1 cellular context compared by ENCODE assay signal in the genomic region with DNA sequence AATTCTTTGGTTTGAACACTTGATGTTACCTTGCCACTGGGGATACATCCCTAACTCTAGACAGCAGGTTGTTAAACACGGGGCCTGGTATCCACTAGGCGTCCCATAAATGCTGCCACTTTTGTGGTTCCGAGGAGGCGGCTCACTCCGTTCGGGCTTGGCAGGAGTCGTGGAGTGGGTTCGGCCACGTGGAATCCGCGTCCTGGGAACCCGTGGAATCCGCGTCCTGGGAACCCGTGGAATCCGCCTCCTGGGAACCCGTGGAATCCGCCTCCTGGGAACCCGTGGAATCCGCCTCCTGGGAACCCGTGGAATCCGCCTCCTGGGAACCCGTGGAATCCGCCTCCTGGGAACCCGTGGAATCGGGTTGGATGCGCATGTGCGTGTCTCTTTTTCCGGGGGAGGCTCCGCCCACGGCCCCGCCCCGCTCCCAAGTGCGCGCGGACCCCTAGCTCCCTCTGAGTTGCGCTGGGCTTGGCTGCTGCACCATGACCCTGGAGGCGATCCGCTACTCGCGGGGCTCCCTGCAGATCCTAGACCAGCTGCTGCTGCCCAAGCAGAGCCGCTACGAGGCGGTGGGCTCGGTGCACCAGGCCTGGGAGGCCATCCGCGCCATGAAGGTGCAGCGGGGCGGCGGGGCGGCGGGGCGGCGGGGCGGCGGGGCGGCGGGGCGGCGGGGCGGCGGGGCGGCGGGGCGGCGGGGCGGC.
TF ChIP-seq lines count a peak whose summit lies in the region.

Gene MRI1 (plus strand): TSS at position 422 of the 707 bp plus-strand sequence. CDS start 67 bp downstream, at position 489.

TF ChIP-seq in HepG2, 621 proteins besides CTCF, POLR2A, EP300 and RAD21 (continued from another document and continues in another):
- no peak for TF ChIP-seq ARID2 (CRISPR knock-in tag; IDR thresholded peaks at IDR 0.05; ENCODE audit: borderline replicate concordance)
- TF ChIP-seq ISL2 (CRISPR knock-in tag; IDR thresholded peaks at IDR 0.05) = peak; percentile 46; the same call in 1 of the 2 replicates
- TF ChIP-seq, protein P1, sequence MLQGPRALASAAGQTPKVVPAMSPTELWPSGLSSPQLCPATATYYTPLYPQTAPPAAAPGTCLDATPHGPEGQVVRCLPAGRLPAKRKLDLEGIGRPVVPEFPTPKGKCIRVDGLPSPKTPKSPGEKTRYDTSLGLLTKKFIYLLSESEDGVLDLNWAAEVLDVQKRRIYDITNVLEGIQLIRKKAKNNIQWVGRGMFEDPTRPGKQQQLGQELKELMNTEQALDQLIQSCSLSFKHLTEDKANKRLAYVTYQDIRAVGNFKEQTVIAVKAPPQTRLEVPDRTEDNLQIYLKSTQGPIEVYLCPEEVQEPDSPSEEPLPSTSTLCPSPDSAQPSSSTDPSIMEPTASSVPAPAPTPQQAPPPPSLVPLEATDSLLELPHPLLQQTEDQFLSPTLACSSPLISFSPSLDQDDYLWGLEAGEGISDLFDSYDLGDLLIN (CRISPR knock-in tag; IDR thresholded peaks at IDR 0.05; ENCODE audit: borderline replicate concordance) = no peak
- TF ChIP-seq ZNF496 (CRISPR knock-in tag; IDR thresholded peaks at IDR 0.05; ENCODE audit: insufficient replicate concordance) = no peak
- no peak for TF ChIP-seq SP140L (CRISPR knock-in tag; IDR thresholded peaks at IDR 0.05; ENCODE audit: borderline replicate concordance)
- no peak for TF ChIP-seq HMG20A (CRISPR knock-in tag; IDR thresholded peaks at IDR 0.05; ENCODE audit: borderline replicate concordance)
- TF ChIP-seq, protein P2, sequence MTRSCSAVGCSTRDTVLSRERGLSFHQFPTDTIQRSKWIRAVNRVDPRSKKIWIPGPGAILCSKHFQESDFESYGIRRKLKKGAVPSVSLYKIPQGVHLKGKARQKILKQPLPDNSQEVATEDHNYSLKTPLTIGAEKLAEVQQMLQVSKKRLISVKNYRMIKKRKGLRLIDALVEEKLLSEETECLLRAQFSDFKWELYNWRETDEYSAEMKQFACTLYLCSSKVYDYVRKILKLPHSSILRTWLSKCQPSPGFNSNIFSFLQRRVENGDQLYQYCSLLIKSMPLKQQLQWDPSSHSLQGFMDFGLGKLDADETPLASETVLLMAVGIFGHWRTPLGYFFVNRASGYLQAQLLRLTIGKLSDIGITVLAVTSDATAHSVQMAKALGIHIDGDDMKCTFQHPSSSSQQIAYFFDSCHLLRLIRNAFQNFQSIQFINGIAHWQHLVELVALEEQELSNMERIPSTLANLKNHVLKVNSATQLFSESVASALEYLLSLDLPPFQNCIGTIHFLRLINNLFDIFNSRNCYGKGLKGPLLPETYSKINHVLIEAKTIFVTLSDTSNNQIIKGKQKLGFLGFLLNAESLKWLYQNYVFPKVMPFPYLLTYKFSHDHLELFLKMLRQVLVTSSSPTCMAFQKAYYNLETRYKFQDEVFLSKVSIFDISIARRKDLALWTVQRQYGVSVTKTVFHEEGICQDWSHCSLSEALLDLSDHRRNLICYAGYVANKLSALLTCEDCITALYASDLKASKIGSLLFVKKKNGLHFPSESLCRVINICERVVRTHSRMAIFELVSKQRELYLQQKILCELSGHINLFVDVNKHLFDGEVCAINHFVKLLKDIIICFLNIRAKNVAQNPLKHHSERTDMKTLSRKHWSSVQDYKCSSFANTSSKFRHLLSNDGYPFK (CRISPR knock-in tag; IDR thresholded peaks at IDR 0.05; ENCODE audit: borderline replicate concordance) = peak; percentile 38; the same call in 1 of the 2 replicates
- TF ChIP-seq SMAD3 (CRISPR knock-in tag; IDR thresholded peaks at IDR 0.05) = no peak
- no peak for TF ChIP-seq ZNF18 (CRISPR knock-in tag; IDR thresholded peaks at IDR 0.05; ENCODE audit: insufficient replicate concordance)
- TF ChIP-seq, protein P3, sequence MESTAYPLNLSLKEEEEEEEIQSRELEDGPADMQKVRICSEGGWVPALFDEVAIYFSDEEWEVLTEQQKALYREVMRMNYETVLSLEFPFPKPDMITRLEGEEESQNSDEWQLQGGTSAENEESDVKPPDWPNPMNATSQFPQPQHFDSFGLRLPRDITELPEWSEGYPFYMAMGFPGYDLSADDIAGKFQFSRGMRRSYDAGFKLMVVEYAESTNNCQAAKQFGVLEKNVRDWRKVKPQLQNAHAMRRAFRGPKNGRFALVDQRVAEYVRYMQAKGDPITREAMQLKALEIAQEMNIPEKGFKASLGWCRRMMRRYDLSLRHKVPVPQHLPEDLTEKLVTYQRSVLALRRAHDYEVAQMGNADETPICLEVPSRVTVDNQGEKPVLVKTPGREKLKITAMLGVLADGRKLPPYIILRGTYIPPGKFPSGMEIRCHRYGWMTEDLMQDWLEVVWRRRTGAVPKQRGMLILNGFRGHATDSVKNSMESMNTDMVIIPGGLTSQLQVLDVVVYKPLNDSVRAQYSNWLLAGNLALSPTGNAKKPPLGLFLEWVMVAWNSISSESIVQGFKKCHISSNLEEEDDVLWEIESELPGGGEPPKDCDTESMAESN (CRISPR knock-in tag; conservative IDR thresholded peaks at IDR 0.05) = no peak
- TF ChIP-seq STAG1 (CRISPR knock-in tag; IDR thresholded peaks at IDR 0.05) = no peak
- no peak for TF ChIP-seq ZNF350 (CRISPR knock-in tag; IDR thresholded peaks at IDR 0.05; ENCODE audit: borderline replicate concordance, low read depth)
- peak; percentile 12; the same call in 1 of the 2 replicates for TF ChIP-seq MYPOP (CRISPR knock-in tag; IDR thresholded peaks at IDR 0.05)
- TF ChIP-seq MLXIP (CRISPR knock-in tag; IDR thresholded peaks at IDR 0.05; ENCODE audit: borderline replicate concordance) = no peak
- no peak for TF ChIP-seq GZF1 (CRISPR knock-in tag; IDR thresholded peaks at IDR 0.05)
- no peak for TF ChIP-seq NFE2L2 (IDR thresholded peaks at IDR 0.05; ENCODE audit: low read length)
- 0 out of 2 replicates have a peak, but pooled peaks have one; percentile 33 for TF ChIP-seq SALL1 (CRISPR knock-in tag; IDR thresholded peaks at IDR 0.05)
- TF ChIP-seq NKX3-1 (CRISPR knock-in tag; IDR thresholded peaks at IDR 0.05) = 0 out of 2 replicates have a peak, but pooled peaks have one; percentile 41
- TF ChIP-seq ZNF556 (CRISPR knock-in tag; IDR thresholded peaks at IDR 0.05; ENCODE audit: borderline replicate concordance) = no peak; the same call in 1 of the 2 replicates
- TF ChIP-seq MXD1 (CRISPR knock-in tag; IDR thresholded peaks at IDR 0.05) = 0 out of 2 replicates have a peak, but pooled peaks have one; percentile 47
- TF ChIP-seq, protein P4, sequence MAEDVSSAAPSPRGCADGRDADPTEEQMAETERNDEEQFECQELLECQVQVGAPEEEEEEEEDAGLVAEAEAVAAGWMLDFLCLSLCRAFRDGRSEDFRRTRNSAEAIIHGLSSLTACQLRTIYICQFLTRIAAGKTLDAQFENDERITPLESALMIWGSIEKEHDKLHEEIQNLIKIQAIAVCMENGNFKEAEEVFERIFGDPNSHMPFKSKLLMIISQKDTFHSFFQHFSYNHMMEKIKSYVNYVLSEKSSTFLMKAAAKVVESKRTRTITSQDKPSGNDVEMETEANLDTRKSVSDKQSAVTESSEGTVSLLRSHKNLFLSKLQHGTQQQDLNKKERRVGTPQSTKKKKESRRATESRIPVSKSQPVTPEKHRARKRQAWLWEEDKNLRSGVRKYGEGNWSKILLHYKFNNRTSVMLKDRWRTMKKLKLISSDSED (CRISPR knock-in tag; IDR thresholded peaks at IDR 0.05) = no peak
- TF ChIP-seq GTF3A (CRISPR knock-in tag; conservative IDR thresholded peaks at IDR 0.05) = no peak
- TF ChIP-seq ZNF816 (CRISPR knock-in tag; IDR thresholded peaks at IDR 0.05; ENCODE audit: borderline replicate concordance) = no peak
- TF ChIP-seq KMT2A (CRISPR knock-in tag; IDR thresholded peaks at IDR 0.05) = no peak
- no peak for TF ChIP-seq RBAK (CRISPR knock-in tag; IDR thresholded peaks at IDR 0.05)
- TF ChIP-seq JUNB (CRISPR knock-in tag; IDR thresholded peaks at IDR 0.05; ENCODE audit: borderline replicate concordance) = no peak
- no peak for TF ChIP-seq ZNF567 (CRISPR knock-in tag; IDR thresholded peaks at IDR 0.05; ENCODE audit: borderline replicate concordance)
- no peak for TF ChIP-seq ATF7-NPFF (CRISPR knock-in tag; IDR thresholded peaks at IDR 0.05; ENCODE audit: low read depth)
- peak; percentile 81 for TF ChIP-seq POLR2AphosphoS5 (IDR thresholded peaks at IDR 0.05; ENCODE audit: low read depth, low read length)
- no peak for TF ChIP-seq MZF1 (CRISPR knock-in tag; IDR thresholded peaks at IDR 0.05; ENCODE audit: borderline replicate concordance)
- TF ChIP-seq PTBP1 (IDR thresholded peaks at IDR 0.05; ENCODE audit: low read depth, low read length, poor library complexity, severe bottlenecking) = peak; percentile 27
- TF ChIP-seq SATB2 (CRISPR knock-in tag; IDR thresholded peaks at IDR 0.05) = no peak
- no peak for TF ChIP-seq KLF13 (CRISPR knock-in tag; IDR thresholded peaks at IDR 0.05)
- TF ChIP-seq SP2 (CRISPR knock-in tag; IDR thresholded peaks at IDR 0.05) = no peak
- TF ChIP-seq MAFG (CRISPR knock-in tag; IDR thresholded peaks at IDR 0.05) = no peak
- TF ChIP-seq BRD4 (CRISPR knock-in tag; IDR thresholded peaks at IDR 0.05) = no peak
- TF ChIP-seq PHF8 (CRISPR knock-in tag; IDR thresholded peaks at IDR 0.05) = peak; percentile 78
- TF ChIP-seq ZNF569 (CRISPR knock-in tag; IDR thresholded peaks at IDR 0.05; ENCODE audit: borderline replicate concordance) = no peak
- peak; percentile 26; the same call in 1 of the 2 replicates for TF ChIP-seq GATAD2A (CRISPR knock-in tag; IDR thresholded peaks at IDR 0.05)
- TF ChIP-seq REXO4 (CRISPR knock-in tag; IDR thresholded peaks at IDR 0.05; ENCODE audit: borderline replicate concordance) = no peak
- TF ChIP-seq HNRNPK (IDR thresholded peaks at IDR 0.05; ENCODE audit: low read depth, low read length, poor library complexity, severe bottlenecking) = no peak
- TF ChIP-seq, protein P5, sequence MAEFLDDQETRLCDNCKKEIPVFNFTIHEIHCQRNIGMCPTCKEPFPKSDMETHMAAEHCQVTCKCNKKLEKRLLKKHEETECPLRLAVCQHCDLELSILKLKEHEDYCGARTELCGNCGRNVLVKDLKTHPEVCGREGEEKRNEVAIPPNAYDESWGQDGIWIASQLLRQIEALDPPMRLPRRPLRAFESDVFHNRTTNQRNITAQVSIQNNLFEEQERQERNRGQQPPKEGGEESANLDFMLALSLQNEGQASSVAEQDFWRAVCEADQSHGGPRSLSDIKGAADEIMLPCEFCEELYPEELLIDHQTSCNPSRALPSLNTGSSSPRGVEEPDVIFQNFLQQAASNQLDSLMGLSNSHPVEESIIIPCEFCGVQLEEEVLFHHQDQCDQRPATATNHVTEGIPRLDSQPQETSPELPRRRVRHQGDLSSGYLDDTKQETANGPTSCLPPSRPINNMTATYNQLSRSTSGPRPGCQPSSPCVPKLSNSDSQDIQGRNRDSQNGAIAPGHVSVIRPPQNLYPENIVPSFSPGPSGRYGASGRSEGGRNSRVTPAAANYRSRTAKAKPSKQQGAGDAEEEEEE (CRISPR knock-in tag; IDR thresholded peaks at IDR 0.05; ENCODE audit: borderline replicate concordance) = no peak
- TF ChIP-seq ZNF672 (CRISPR knock-in tag; IDR thresholded peaks at IDR 0.05) = no peak
- TF ChIP-seq, protein P6, sequence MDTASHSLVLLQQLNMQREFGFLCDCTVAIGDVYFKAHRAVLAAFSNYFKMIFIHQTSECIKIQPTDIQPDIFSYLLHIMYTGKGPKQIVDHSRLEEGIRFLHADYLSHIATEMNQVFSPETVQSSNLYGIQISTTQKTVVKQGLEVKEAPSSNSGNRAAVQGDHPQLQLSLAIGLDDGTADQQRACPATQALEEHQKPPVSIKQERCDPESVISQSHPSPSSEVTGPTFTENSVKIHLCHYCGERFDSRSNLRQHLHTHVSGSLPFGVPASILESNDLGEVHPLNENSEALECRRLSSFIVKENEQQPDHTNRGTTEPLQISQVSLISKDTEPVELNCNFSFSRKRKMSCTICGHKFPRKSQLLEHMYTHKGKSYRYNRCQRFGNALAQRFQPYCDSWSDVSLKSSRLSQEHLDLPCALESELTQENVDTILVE (CRISPR knock-in tag; IDR thresholded peaks at IDR 0.05) = no peak
- no peak for TF ChIP-seq KAT2B (IDR thresholded peaks at IDR 0.05; ENCODE audit: borderline replicate concordance, low read depth, low read length)
- TF ChIP-seq GATAD1 (CRISPR knock-in tag; IDR thresholded peaks at IDR 0.05) = peak; percentile 22; the same call in 1 of the 2 replicates
- TF ChIP-seq ZNF749 (CRISPR knock-in tag; IDR thresholded peaks at IDR 0.05; ENCODE audit: borderline replicate concordance) = no peak
- TF ChIP-seq KDM1A (CRISPR knock-in tag; IDR thresholded peaks at IDR 0.05) = no peak
